ENCODE assay signal across 8 cellular contexts in the genomic region with DNA sequence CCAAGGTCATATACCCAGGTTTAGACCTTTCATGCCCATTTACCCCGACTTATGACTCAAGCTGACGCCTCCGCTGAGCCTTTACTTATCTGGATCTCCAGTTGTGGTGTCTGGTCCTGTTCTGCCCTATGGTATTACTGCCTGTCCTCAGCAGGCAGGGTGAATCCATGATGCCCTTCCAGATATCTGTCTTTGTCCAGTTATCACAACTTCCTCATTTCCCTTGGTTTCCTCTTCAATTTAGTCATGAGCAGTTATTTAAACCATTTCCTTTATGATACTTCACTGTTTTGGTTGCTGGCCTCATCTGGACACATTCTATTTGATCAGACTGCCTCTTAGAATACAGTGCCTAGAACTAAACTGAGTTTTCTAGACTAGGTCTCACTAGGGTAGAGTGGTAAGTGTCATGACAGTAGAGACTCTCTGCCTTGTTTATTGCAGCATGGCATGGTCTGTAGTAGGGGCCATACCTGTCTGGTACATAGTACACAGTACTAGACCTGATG.
A peak's percentile ranks its signal among the peaks of the same experiment; 100 is the strongest.
DNase-seq lines count a peak whose midpoint lies in the region; ATAC-seq and TF ChIP-seq lines count a peak whose summit lies in the region.
"Had no signal": no experiment of that assay in that cellular context is flagged by ENCODE, and none has a peak within 500 bp of the region (broad histone marks: within the 10 kb centered on the region; RNA-seq: fewer than 3 reads in every experiment).

No MANE protein-coding gene starts in this region.

- ATAC-seq in GM18868 (IDR thresholded peaks at IDR 0.05; ENCODE audit: unreplicated experiment): peak; percentile 73
- peak; percentile 76 for ATAC-seq in HG02642 (IDR thresholded peaks at IDR 0.05; ENCODE audit: poor library complexity, unreplicated experiment)
- no peak for ATAC-seq in HG03097 (IDR thresholded peaks at IDR 0.05; ENCODE audit: low FRiP score, unreplicated experiment)
- ATAC-seq in left lobe of liver: no peak

- peak overlapping the region; percentile 77 for H3K4me2 ChIP-seq in OCI-LY3 (ENCODE audit: low read length)

- H4K20me1 ChIP-seq in OCI-LY3 (ENCODE audit: insufficient read depth, low read length): no peaks in the 10 kb centered on the region

- WGBS in mesodermal cell (ENCODE audit: insufficient coverage in 2 of 2), 2 experiments: 95 to 96% methylated on average over 3 of the region's 3 CpGs
- WGBS in ovary, 3 donors: 92 to 96% (median 95%) methylated on average over 3 of the region's 3 CpGs

- H3K9me3 ChIP-seq in OCI-LY3 (ENCODE audit: insufficient read depth, low read length) (peaks cover 3% of the 10 kb centered on the region; the same call in 1 of the 2 replicates), mesodermal cell (ENCODE audit: control insufficient read depth, low read length) (no peaks in the 10 kb centered on the region), ovary (no peaks in the 10 kb centered on the region)

- H3K79me2 ChIP-seq in OCI-LY3 (ENCODE audit: low read length): no peaks in the 10 kb centered on the region; the same call in none of the 2 replicates

- intact Hi-C loops in ovary (cut with DNase I): no loop called here

- TF ChIP-seq EP300 in ovary (IDR thresholded peaks at IDR 0.05): no peak

- TF ChIP-seq CTCF in OCI-LY3 (IDR thresholded peaks at IDR 0.05; ENCODE audit: low read depth, low read length): no peak
- TF ChIP-seq CTCF in ovary (IDR thresholded peaks at IDR 0.05): no peak

- no peak for TF ChIP-seq POLR2A in ovary (IDR thresholded peaks at IDR 0.05)

- H3K36me3 ChIP-seq in OCI-LY3 (replicated peaks; ENCODE audit: low read depth, low read length): peaks cover 27% of the 10 kb centered on the region
- H3K36me3 ChIP-seq in mesodermal cell (ENCODE audit: control insufficient read depth, insufficient read depth, low read length): peaks cover 54% of the 10 kb centered on the region
- no peaks in the 10 kb centered on the region for H3K36me3 ChIP-seq in ovary

- H2AFZ ChIP-seq in OCI-LY3 (ENCODE audit: low read depth, low read length): no peak overlapping the region

- peaks cover 31% of the 10 kb centered on the region for H3K4me1 ChIP-seq in OCI-LY3 (ENCODE audit: low read length)
- peaks cover 9% of the 10 kb centered on the region for H3K4me1 ChIP-seq in mesodermal cell (ENCODE audit: control insufficient read depth, insufficient read depth, low read length, poor library complexity, severe bottlenecking)
- H3K4me1 ChIP-seq in ovary (ENCODE audit: insufficient read depth): peaks cover 2% of the 10 kb centered on the region

- H3K4me3 ChIP-seq in OCI-LY3 (ENCODE audit: low read length) (peak overlapping the region; percentile 36), mesodermal cell (ENCODE audit: extremely low read depth, insufficient read depth, low read length, poor library complexity, severe bottlenecking) (no peak overlapping the region), ovary (no peak overlapping the region)

- H3K27ac ChIP-seq in OCI-LY3 (ENCODE audit: low read length) (peak overlapping the region; percentile 91), mesodermal cell (ENCODE audit: low read depth, low read length, severe bottlenecking) (peak overlapping the region; percentile 41), ovary (no peak overlapping the region)

- H3K27me3 ChIP-seq in OCI-LY3 (ENCODE audit: low read depth, low read length): no peaks in the 10 kb centered on the region
- no peaks in the 10 kb centered on the region for H3K27me3 ChIP-seq in ovary

- H3K9ac ChIP-seq in OCI-LY3 (ENCODE audit: low read length): peak overlapping the region; percentile 45

- DNase-seq in ovary: no peak
- DNase-seq in left lobe of liver (ENCODE audit: low spot score): no peak
- DNase-seq: GOT3 had no signal

Comparison
In these comparisons a context has a peak if more than half of its experiments do, and no peak if none do; other contexts are left out.
1. ATAC-seq: peak in GM18868 (single experiment) and HG02642 (single experiment); none in HG03097 (single experiment) and left lobe of liver (single experiment).
2. H3K27ac ChIP-seq: peak in OCI-LY3 (single experiment) and mesodermal cell (single experiment); none in ovary (0 of 2).